ENCODE assay signal across 8 cellular contexts in the genomic region with DNA sequence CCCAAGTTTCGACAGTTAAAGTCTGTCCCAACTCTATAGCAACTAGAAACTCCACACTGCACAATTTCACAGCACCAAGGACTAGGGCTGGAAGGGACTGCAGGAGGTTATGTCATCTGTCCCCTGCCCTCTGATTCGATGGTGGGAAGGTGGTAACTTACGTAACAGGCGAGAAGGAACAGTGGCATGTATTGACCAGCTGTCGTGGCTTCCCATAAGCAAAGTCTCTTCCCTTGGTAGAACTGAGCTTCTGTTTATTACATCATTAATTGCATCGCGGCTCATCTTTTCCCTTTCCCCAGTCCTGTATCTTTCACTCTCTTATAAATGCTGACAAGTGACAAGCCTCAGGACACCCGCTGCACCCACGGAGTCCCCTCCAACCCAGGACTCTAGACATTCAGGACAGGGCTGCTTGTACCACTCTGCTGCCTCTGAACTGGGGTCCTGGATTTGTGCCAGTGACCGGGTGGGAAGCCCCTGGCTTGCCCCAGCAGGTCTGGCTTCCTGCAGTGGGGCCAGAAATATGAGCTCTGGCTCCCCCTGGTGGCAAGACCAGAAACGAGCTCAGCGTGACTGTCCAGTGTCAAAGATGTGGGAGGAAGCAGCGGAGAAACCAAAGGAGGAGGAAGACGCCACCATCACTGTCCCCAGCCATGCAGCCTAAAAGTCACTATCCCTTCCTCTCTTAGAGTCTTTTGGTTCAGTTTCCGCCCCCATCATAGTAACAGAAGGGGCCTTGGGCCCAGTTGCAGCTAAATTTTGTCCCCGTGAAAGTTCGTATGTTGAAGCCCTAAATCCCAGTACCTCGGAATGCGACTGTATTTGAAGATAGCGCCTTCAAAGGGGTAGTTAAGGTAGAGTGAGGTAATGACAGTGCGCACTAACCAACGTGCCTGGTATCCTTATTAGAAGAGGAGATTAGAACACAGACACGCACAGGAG.
DNase-seq lines count a peak whose midpoint lies in the region; ATAC-seq, FAIRE-seq and TF ChIP-seq lines count a peak whose summit lies in the region.

No MANE protein-coding gene starts in this region.

- H2BK120ac ChIP-seq in H9 (ENCODE audit: low read depth, low read length, poor library complexity, severe bottlenecking) = no peak overlapping the region

- no peaks in the 10 kb centered on the region for H3K36me3 ChIP-seq in CD8-positive, alpha-beta memory T cell (ENCODE audit: insufficient read depth, low read length)
- no peaks in the 10 kb centered on the region for H3K36me3 ChIP-seq in OCI-LY7 (ENCODE audit: insufficient read depth, low read length)
- H3K36me3 ChIP-seq in pancreas = no peaks in the 10 kb centered on the region
- H3K36me3 ChIP-seq in aorta (ENCODE audit: control insufficient read depth in 1 of 2, insufficient read depth in 2 of 2, low read length in 1 of 2) = no peaks in the 10 kb centered on the region

- no peaks in the 10 kb centered on the region for H3K9me3 Mint-ChIP-seq in CD8-positive, alpha-beta memory T cell
- H3K9me3 Mint-ChIP-seq in H9 = 0 out of 5 replicates have a peak, but pooled peaks cover 0 to 2% of the 10 kb centered on the region in 2 experiments

- no TSS peak for BruUV-seq in OCI-LY7 (replicated peaks; lab: Mats Ljungman, UMichigan)

- ATAC-seq in pancreas (peak in 3 of 4 donors; percentile 71 to 80 (median 78)), aorta (ENCODE audit: low FRiP score) (no peak), GM21576 (IDR thresholded peaks at IDR 0.05; ENCODE audit: unreplicated experiment) (no peak)

- H3K36me3 Mint-ChIP-seq in CD8-positive, alpha-beta memory T cell = no peaks in the 10 kb centered on the region
- no peaks in the 10 kb centered on the region for H3K36me3 Mint-ChIP-seq in H9 (ENCODE audit: insufficient read depth in 1 of 3, low read depth in 3 of 3)

- peak in 4 of 5 donors; percentile 26 to 55 (median 30) for DNase-seq in CD8-positive, alpha-beta memory T cell
- DNase-seq in H9 (peak; percentile 84), OCI-LY7 (ENCODE audit: low spot score) (peak; percentile 67), activated T-helper 1 cell treated with Interleukin-2 at 50 U/mL for 16 hours (ENCODE audit: low read depth) (peak; percentile 15), foreskin fibroblast (peak; percentile 5 to 49), pancreas (peak; percentile 34 to 83 (median 65)), aorta (peak; percentile 59 to 79)

- H3K27me3 Mint-ChIP-seq in CD8-positive, alpha-beta memory T cell = peaks cover 21 to 51% of the 10 kb centered on the region in 2 donors
- H3K27me3 Mint-ChIP-seq in H9 (ENCODE audit: low read depth) = peaks cover 37% of the 10 kb centered on the region

- no peak overlapping the region for H2AK5ac ChIP-seq in H9 (ENCODE audit: insufficient read length, low read length)

- no peak for FAIRE-seq in pancreas (lab: Jason Lieb, UNC)

- H3K79me2 ChIP-seq in H9 (ENCODE audit: insufficient read depth, low read length) (no peaks in the 10 kb centered on the region), OCI-LY7 (ENCODE audit: insufficient read depth, low read depth, low read length) (no peaks in the 10 kb centered on the region)

- TF ChIP-seq CTCF in H9 (conservative IDR thresholded peaks at IDR 0.05) (peak; percentile 92), OCI-LY7 (conservative IDR thresholded peaks at IDR 0.05; ENCODE audit: low read length) (peak; percentile 91), foreskin fibroblast (IDR thresholded peaks at IDR 0.05; ENCODE audit: low read depth, low read length) (peak; percentile 70), pancreas (IDR thresholded peaks at IDR 0.05) (peak; percentile 49 to 77 (median 70))

- intact Hi-C loops in OCI-LY7 (cut with micrococcal nuclease; ENCODE audit: unreplicated experiment) = loop anchor here (1.0 to 5.0 kb wide), 2 partner anchors 81 to 733 kb away; no protein-coding TSS in a partner anchor
- intact Hi-C loops in pancreas (cut with DNase I) = loop anchor here in 1 of 3 donors (10.0 kb wide), 1 partner anchor 736 kb away; no protein-coding TSS in a partner anchor
- intact Hi-C loops in aorta (cut with DNase I) = no loop called here

- no peaks in the 10 kb centered on the region for H3K9me3 ChIP-seq in CD8-positive, alpha-beta memory T cell (ENCODE audit: low read length)
- H3K9me3 ChIP-seq in H9 (ENCODE audit: control insufficient read depth, low read depth, low read length) (no peaks in the 10 kb centered on the region), OCI-LY7 (ENCODE audit: low read length) (no peaks in the 10 kb centered on the region), pancreas (no peaks in the 10 kb centered on the region), aorta (ENCODE audit: control insufficient read depth, low read length) (no peaks in the 10 kb centered on the region)

- no peak overlapping the region for H3K4me3 Mint-ChIP-seq in CD8-positive, alpha-beta memory T cell
- no peak overlapping the region for H3K4me3 Mint-ChIP-seq in H9

- CTCF ChIA-PET in CD8-positive, alpha-beta memory T cell (lab: Charles Lee) = interaction anchor here (0.6 to 1.1 kb wide), 4 partner anchors 8 to 81 kb away, joined by 3 to 4 read pairs (median 4); no protein-coding TSS in a partner anchor
- CTCF ChIA-PET in OCI-LY7 (lab: Charles Lee; ENCODE audit: unreplicated experiment) = no interaction called here

- H2AFZ ChIP-seq in H9 (ENCODE audit: low read length) = no peak overlapping the region
- no peak overlapping the region for H2AFZ ChIP-seq in OCI-LY7 (ENCODE audit: low read length)

- H2BK5ac ChIP-seq in H9 (ENCODE audit: insufficient read length, low read length) = no peak overlapping the region

- H3K27ac Mint-ChIP-seq in CD8-positive, alpha-beta memory T cell = peak overlapping the region in 1 of 8 donors; percentile 15
- H3K27ac Mint-ChIP-seq in H9 = peak overlapping the region in 1 of 3 experiments; percentile 33; a peak in 1 of 7 replicates

- no peak overlapping the region for H3K27ac ChIP-seq in CD8-positive, alpha-beta memory T cell (ENCODE audit: low read depth, low read length)
- H3K27ac ChIP-seq in H9 (ENCODE audit: insufficient read length, low read depth, low read length) = no peak overlapping the region
- H3K27ac ChIP-seq in OCI-LY7 (ENCODE audit: low read depth, low read length, poor library complexity, severe bottlenecking) = no peak overlapping the region
- H3K27ac ChIP-seq in pancreas = no peak overlapping the region
- H3K27ac ChIP-seq in aorta (ENCODE audit: low read depth in 1 of 2, low read length in 2 of 2) = no peak overlapping the region

- H4K5ac ChIP-seq in H9 (ENCODE audit: insufficient read length, low read depth, low read length) = no peak overlapping the region

- H3K9ac ChIP-seq in H9 (ENCODE audit: extremely low read depth, insufficient read length, low read length) = no peak overlapping the region

- no peak overlapping the region for H3K4me2 ChIP-seq in H9 (ENCODE audit: insufficient read depth, insufficient read length, low read length)
- no peak overlapping the region for H3K4me2 ChIP-seq in OCI-LY7 (ENCODE audit: low read length)

- H3K27me3 ChIP-seq in CD8-positive, alpha-beta memory T cell (ENCODE audit: insufficient read depth, low read length, poor library complexity, severe bottlenecking) = peaks cover 5% of the 10 kb centered on the region
- no peaks in the 10 kb centered on the region for H3K27me3 ChIP-seq in H9 (ENCODE audit: insufficient read depth, low read length)
- peaks cover 0 to 5% (median 2%) of the 10 kb centered on the region in 4 donors for H3K27me3 ChIP-seq in pancreas
- H3K27me3 ChIP-seq in aorta (ENCODE audit: control insufficient read depth in 1 of 2, insufficient read depth in 2 of 2, low read length in 1 of 2) = no peaks in the 10 kb centered on the region

- no peaks in the 10 kb centered on the region for H3K23me2 ChIP-seq in H9 (ENCODE audit: insufficient read length, low read depth, low read length, poor library complexity, severe bottlenecking)

- H4K20me1 ChIP-seq in H9 (ENCODE audit: control insufficient read depth, insufficient read depth, insufficient read length) (no peaks in the 10 kb centered on the region), OCI-LY7 (ENCODE audit: insufficient read depth, low read length) (no peaks in the 10 kb centered on the region)

- no peak overlapping the region for H3K4ac ChIP-seq in H9 (ENCODE audit: low read depth, low read length)

- no peak overlapping the region for H3K14ac ChIP-seq in H9 (ENCODE audit: insufficient read depth, low read length)

- no peak overlapping the region for H2BK12ac ChIP-seq in H9 (ENCODE audit: insufficient read length, low read depth, low read length)

- H3K23ac ChIP-seq in H9 (ENCODE audit: insufficient read length, low read depth, low read length) = no peak overlapping the region

- no peak overlapping the region for H4K8ac ChIP-seq in H9 (replicated peaks; ENCODE audit: insufficient read length, low read depth, low read length)

- no peak overlapping the region for H3K18ac ChIP-seq in H9 (ENCODE audit: insufficient read length, low read depth, low read length)

- H3K9me2 ChIP-seq in OCI-LY7 (ENCODE audit: insufficient read depth, low read length) = no peaks in the 10 kb centered on the region

- peaks cover 0 to 6% (median 4%) of the 10 kb centered on the region in 3 donors for H3K4me1 Mint-ChIP-seq in CD8-positive, alpha-beta memory T cell
- peaks cover 47 to 48% of the 10 kb centered on the region in 2 experiments for H3K4me1 Mint-ChIP-seq in H9

- H3K56ac ChIP-seq in H9 (ENCODE audit: insufficient read length, low read depth, low read length) = no peak overlapping the region

- H2BK20ac ChIP-seq in H9 (ENCODE audit: low read depth, low read length, poor library complexity, severe bottlenecking) = no peak overlapping the region

- H3K79me1 ChIP-seq in H9 (ENCODE audit: insufficient read depth, low read depth, low read length, poor library complexity, severe bottlenecking) = no peaks in the 10 kb centered on the region

- H3K4me1 ChIP-seq in CD8-positive, alpha-beta memory T cell (ENCODE audit: insufficient read depth, low read length) = no peaks in the 10 kb centered on the region
- H3K4me1 ChIP-seq in H9 (ENCODE audit: insufficient read depth, low read length) (peaks cover 2% of the 10 kb centered on the region; the same call in 1 of the 2 replicates), OCI-LY7 (ENCODE audit: insufficient read depth, low read length, poor library complexity, severe bottlenecking) (no peaks in the 10 kb centered on the region), pancreas (no peaks in the 10 kb centered on the region), aorta (ENCODE audit: control insufficient read depth in 1 of 2, insufficient read depth in 2 of 2, low read length in 2 of 2) (no peaks in the 10 kb centered on the region)

- no peak overlapping the region for H3T11ph ChIP-seq in H9 (ENCODE audit: low read length)

- no peak overlapping the region for H3K4me3 ChIP-seq in CD8-positive, alpha-beta memory T cell (ENCODE audit: low read length)
- H3K4me3 ChIP-seq in OCI-LY7 (ENCODE audit: low read depth, low read length, poor library complexity, severe bottlenecking) (no peak overlapping the region), foreskin fibroblast (ENCODE audit: low read depth in 1 of 2, low read length in 2 of 2) (no peak overlapping the region), pancreas (no peak overlapping the region), aorta (ENCODE audit: low read length in 2 of 2) (no peak overlapping the region)

- WGBS in H9 (ENCODE audit: extremely low coverage, insufficient read length, low lambda C conversion rate) = no CpG with 5 or more reads among the region's 23 CpGs
- WGBS in pancreas, 2 donors = 39 to 43% methylated on average over 23 of the region's 23 CpGs
- WGBS in aorta, 2 donors = 58% methylated on average over 23 of the region's 23 CpGs

- POLR2A ChIA-PET in CD8-positive, alpha-beta memory T cell (lab: Charles Lee) = no interaction called here
- POLR2A ChIA-PET in OCI-LY7 (lab: Charles Lee) = interaction anchor here (0.6 kb wide), 1 partner anchor 15 kb away, joined by 3 read pairs; no protein-coding TSS in a partner anchor

- H2BK15ac ChIP-seq in H9 (ENCODE audit: low read depth, low read length) = no peak overlapping the region

- no peak overlapping the region for H4K91ac ChIP-seq in H9 (ENCODE audit: insufficient read length, low read depth, low read length)

Comparison
In these comparisons a context has a peak if more than half of its experiments do, and no peak if none do; other contexts are left out.
1. DNase-seq: peak in every context shown above with its lines; median percentile 84 in H9; 69 in aorta; 67 in OCI-LY7; 65 in pancreas; 30 in CD8-positive, alpha-beta memory T cell; 27 in foreskin fibroblast; 15 in activated T-helper 1 cell treated with Interleukin-2 at 50 U/mL for 16 hours.
2. ATAC-seq: peak in pancreas (3 of 4); none in aorta (single experiment) and GM21576 (single experiment).
3. Peak in every context shown above with its lines, with median percentiles within 50 percentile points of each other: CTCF ChIP-seq.